1 cellular context compared by ENCODE assay signal in genomic region chr20:44393608-44394519, GRCh38.
TF ChIP-seq lines count a peak whose summit lies in the region.

No MANE protein-coding gene starts in this region.

TF ChIP-seq in HepG2, 621 proteins besides CTCF, POLR2A, EP300 and RAD21 (continued from another document and continues in another):
- TF ChIP-seq HMGXB3 (CRISPR knock-in tag; IDR thresholded peaks at IDR 0.05; ENCODE audit: borderline replicate concordance) (no peak), ZNF883 (CRISPR knock-in tag; IDR thresholded peaks at IDR 0.05; ENCODE audit: not compliant biosample characterization) (no peak), KAT8 (CRISPR knock-in tag; IDR thresholded peaks at IDR 0.05) (no peak), STAG1 (CRISPR knock-in tag; IDR thresholded peaks at IDR 0.05) (no peak), ZIK1 (CRISPR knock-in tag; IDR thresholded peaks at IDR 0.05; ENCODE audit: borderline replicate concordance, low read depth) (no peak), CREBL2 (CRISPR knock-in tag; IDR thresholded peaks at IDR 0.05; ENCODE audit: borderline replicate concordance) (0 out of 2 replicates have a peak, but pooled peaks have one; percentile 9), ZNF543 (CRISPR knock-in tag; IDR thresholded peaks at IDR 0.05) (no peak; the same call in 1 of the 2 replicates), MAFF (IDR thresholded peaks at IDR 0.05; ENCODE audit: low read depth, low read length) (no peak), SOX6 (IDR thresholded peaks at IDR 0.05) (no peak), SOX6 (CRISPR knock-in tag; IDR thresholded peaks at IDR 0.05) (no peak), KDM6A (CRISPR knock-in tag; IDR thresholded peaks at IDR 0.05; ENCODE audit: low read depth) (no peak), AKNA (CRISPR knock-in tag; IDR thresholded peaks at IDR 0.05; ENCODE audit: borderline replicate concordance) (no peak), RXRA (CRISPR knock-in tag; IDR thresholded peaks at IDR 0.05) (no peak), DBP (CRISPR knock-in tag; IDR thresholded peaks at IDR 0.05; ENCODE audit: not compliant biosample characterization) (peak; percentile 82), SRSF4 (IDR thresholded peaks at IDR 0.05; ENCODE audit: low read depth, low read length, poor library complexity, severe bottlenecking) (no peak), GFI1 (CRISPR knock-in tag; IDR thresholded peaks at IDR 0.05; ENCODE audit: borderline replicate concordance) (no peak), ZNF337 (CRISPR knock-in tag; IDR thresholded peaks at IDR 0.05; ENCODE audit: borderline replicate concordance, low read depth) (peak; percentile 85; the same call in 1 of the 2 replicates), ZNF432 (CRISPR knock-in tag; IDR thresholded peaks at IDR 0.05; ENCODE audit: borderline replicate concordance) (no peak), MEIS1 (CRISPR knock-in tag; IDR thresholded peaks at IDR 0.05; ENCODE audit: borderline replicate concordance) (no peak), ZSCAN5A (CRISPR knock-in tag; IDR thresholded peaks at IDR 0.05; ENCODE audit: borderline replicate concordance) (no peak), ZNF430 (CRISPR knock-in tag; IDR thresholded peaks at IDR 0.05) (no peak), ZNF746 (CRISPR knock-in tag; IDR thresholded peaks at IDR 0.05) (no peak), NFIC (IDR thresholded peaks at IDR 0.05; ENCODE audit: low read length) (no peak), ADNP (CRISPR knock-in tag; IDR thresholded peaks at IDR 0.05) (no peak; the same call in 1 of the 2 replicates), MATR3 (CRISPR knock-in tag; IDR thresholded peaks at IDR 0.05) (no peak), MEF2D (CRISPR knock-in tag; IDR thresholded peaks at IDR 0.05) (no peak), ZNF256 (CRISPR knock-in tag; conservative IDR thresholded peaks at IDR 0.05) (no peak), GMEB1 (CRISPR knock-in tag; IDR thresholded peaks at IDR 0.05; ENCODE audit: borderline replicate concordance) (0 out of 2 replicates have a peak, but pooled peaks have one; percentile 19), FOSL2 (CRISPR knock-in tag; IDR thresholded peaks at IDR 0.05) (no peak), TRIM22 (IDR thresholded peaks at IDR 0.05) (no peak), ZNF234 (CRISPR knock-in tag; conservative IDR thresholded peaks at IDR 0.05) (no peak), DRAP1 (CRISPR knock-in tag; IDR thresholded peaks at IDR 0.05) (no peak), SATB2 (CRISPR knock-in tag; IDR thresholded peaks at IDR 0.05) (no peak; the same call in 1 of the 2 replicates), ATF6 (CRISPR knock-in tag; conservative IDR thresholded peaks at IDR 0.05) (no peak), ZNF770 (CRISPR knock-in tag; IDR thresholded peaks at IDR 0.05) (peak; percentile 92), NFKBIZ (CRISPR knock-in tag; IDR thresholded peaks at IDR 0.05) (no peak; the same call in 1 of the 2 replicates), ZNF564 (CRISPR knock-in tag; IDR thresholded peaks at IDR 0.05) (no peak), RFX1 (IDR thresholded peaks at IDR 0.05) (no peak), CBFB (CRISPR knock-in tag; IDR thresholded peaks at IDR 0.05) (no peak), NRL (CRISPR knock-in tag; IDR thresholded peaks at IDR 0.05; ENCODE audit: borderline replicate concordance) (0 out of 2 replicates have a peak, but pooled peaks have one; percentile 6), HOXA3 (CRISPR knock-in tag; IDR thresholded peaks at IDR 0.05) (no peak)
